Comparison of ENCODE assay signal across 9 cellular contexts in genomic region chr12:57239587-57240068, GRCh38. TPM values are rescaled to one million over a fixed set of nuclear protein-coding genes. Genes with fewer than 3 reads are reported as not detected.
A peak's percentile ranks its signal among the peaks of the same experiment; 100 is the strongest.
DNase-seq lines count a peak whose midpoint lies in the region; ATAC-seq, FAIRE-seq and TF ChIP-seq lines count a peak whose summit lies in the region.
"Had no signal": no experiment of that assay in that cellular context is flagged by ENCODE, and none has a peak within 500 bp of the region (broad histone marks: within the 10 kb centered on the region; RNA-seq: fewer than 3 reads in every experiment).

No MANE protein-coding gene starts in this region.

- H3F3A ChIP-seq in SU-DHL-6 (ENCODE audit: insufficient read depth): peaks cover 35% of the 10 kb centered on the region

- H3K27me3 Mint-ChIP-seq in glutamatergic neuron (ENCODE audit: unreplicated experiment): peaks cover 43% of the 10 kb centered on the region

- no peaks in the 10 kb centered on the region for H3K9me3 ChIP-seq in SU-DHL-6 (ENCODE audit: insufficient read depth, low read length)
- H3K9me3 ChIP-seq in stomach smooth muscle (ENCODE audit: control insufficient read depth in 2 of 2, low read length in 2 of 2): no peaks in the 10 kb centered on the region

- DNase-seq in GM12865 (ENCODE audit: low read depth) (no peak), glutamatergic neuron (no peak), KG1 (lab: John Stamatoyannopoulos, UW) (no peak), urothelium cell line (ENCODE audit: low spot score) (no peak)

- H3K9me3 Mint-ChIP-seq in glutamatergic neuron (ENCODE audit: unreplicated experiment): peaks cover 32% of the 10 kb centered on the region

- H3K9me2 ChIP-seq in SU-DHL-6 (replicated peaks; ENCODE audit: insufficient read depth, low read length): no peaks in the 10 kb centered on the region

- H3K36me3 ChIP-seq in SU-DHL-6 (ENCODE audit: low read length) (no peaks in the 10 kb centered on the region), stomach smooth muscle (ENCODE audit: control insufficient read depth in 2 of 2, insufficient read depth in 2 of 2, low read length in 2 of 2) (no peaks in the 10 kb centered on the region)

- H3K4me3 ChIP-seq in GM12865 (ENCODE audit: low read depth, low read length) (peak overlapping the region; percentile 73), SU-DHL-6 (ENCODE audit: insufficient read depth, low read length, poor library complexity, severe bottlenecking) (peak overlapping the region; percentile 70), stomach smooth muscle (ENCODE audit: low read length in 2 of 2) (peak overlapping the region; percentile 66 to 74)

- peaks cover 29% of the 10 kb centered on the region for H3K4me1 Mint-ChIP-seq in glutamatergic neuron (ENCODE audit: low read depth, unreplicated experiment)

- no peak for ATAC-seq in HG03139 (IDR thresholded peaks at IDR 0.05; ENCODE audit: unreplicated experiment)

- H3K27me3 ChIP-seq in SU-DHL-6 (ENCODE audit: low read length): no peaks in the 10 kb centered on the region
- peaks cover 78 to 89% of the 10 kb centered on the region in 2 donors for H3K27me3 ChIP-seq in stomach smooth muscle (ENCODE audit: control insufficient read depth in 1 of 2, insufficient read depth in 2 of 2, low read length in 2 of 2)

- H3K4me3 Mint-ChIP-seq in glutamatergic neuron (ENCODE audit: unreplicated experiment): peak overlapping the region; percentile 98

- H3K4me2 ChIP-seq in SU-DHL-6 (ENCODE audit: low read depth, low read length, poor library complexity, severe bottlenecking): peak overlapping the region; percentile 88

- no peaks in the 10 kb centered on the region for H3K79me2 ChIP-seq in SU-DHL-6 (ENCODE audit: insufficient read depth, low read length)

- H3K36me3 Mint-ChIP-seq in glutamatergic neuron (ENCODE audit: unreplicated experiment): no peaks in the 10 kb centered on the region

- no peak for TF ChIP-seq CTCF in 22Rv1 (IDR thresholded peaks at IDR 0.05)
- TF ChIP-seq CTCF in GM12865 (IDR thresholded peaks at IDR 0.05; ENCODE audit: insufficient read depth, low read depth, low read length, missing control alignments): no peak
- no peak for TF ChIP-seq CTCF in SU-DHL-6 (IDR thresholded peaks at IDR 0.05; ENCODE audit: insufficient read depth, low read length, poor library complexity, severe bottlenecking)
- TF ChIP-seq CTCF in glutamatergic neuron (IDR thresholded peaks at IDR 0.05; ENCODE audit: partially characterized antibody, unreplicated experiment): no peak

- peak overlapping the region; percentile 99 for H3K27ac Mint-ChIP-seq in glutamatergic neuron (ENCODE audit: unreplicated experiment)

- no peaks in the 10 kb centered on the region; the same call in 1 of the 2 replicates for H4K20me1 ChIP-seq in SU-DHL-6 (ENCODE audit: low read depth, low read length)

- H3K4me1 ChIP-seq in stomach smooth muscle (ENCODE audit: control insufficient read depth, insufficient read depth, low read length): peaks cover 60% of the 10 kb centered on the region

- H3K27ac ChIP-seq in 22Rv1: peak overlapping the region; percentile 100
- peak overlapping the region; percentile 88 for H3K27ac ChIP-seq in SU-DHL-6 (ENCODE audit: low read depth, low read length)
- H3K27ac ChIP-seq in stomach smooth muscle (ENCODE audit: low read length): no peak overlapping the region
- H3K27ac ChIP-seq: foreskin keratinocyte had no signal

- no peak for FAIRE-seq in urothelium cell line (lab: Jason Lieb, UNC)

- H2AFZ ChIP-seq in SU-DHL-6 (ENCODE audit: low read depth, low read length, severe bottlenecking): peak overlapping the region; percentile 45

- H3K9ac ChIP-seq in SU-DHL-6 (ENCODE audit: low read length): peak overlapping the region; percentile 92
- H3K9ac ChIP-seq in stomach smooth muscle (ENCODE audit: low read length in 2 of 2): no peak overlapping the region

RNA-seq across cellular contexts. Expression of gene SHMT2, which starts 10.1 kb away (rescaled TPM):
- total RNA-seq in glutamatergic neuron (ENCODE audit: unreplicated experiment): 165 TPM

RNA-seq across cellular contexts. Expression of gene STAC3, which starts 11.4 kb away (rescaled TPM):
- total RNA-seq in glutamatergic neuron (ENCODE audit: unreplicated experiment): 12.1 TPM

RNA-seq across cellular contexts. Expression of gene NXPH4, which starts 23.0 kb away (rescaled TPM):
- 10.5 TPM for total RNA-seq in glutamatergic neuron (ENCODE audit: unreplicated experiment)
